ENCODE assay signal across 26 cellular contexts in genomic region chr10:51815723-51816122, GRCh38.
A peak's percentile ranks its signal among the peaks of the same experiment; 100 is the strongest.
DNase-seq lines count a peak whose midpoint lies in the region; ATAC-seq and TF ChIP-seq lines count a peak whose summit lies in the region.
"Had no signal": no experiment of that assay in that cellular context is flagged by ENCODE, and none has a peak within 500 bp of the region (broad histone marks: within the 10 kb centered on the region; RNA-seq: fewer than 3 reads in every experiment).

No MANE protein-coding gene starts in this region.

- H3K36me3 Mint-ChIP-seq in endodermal cell (ENCODE audit: low read depth), result no peaks in the 10 kb centered on the region
- no peaks in the 10 kb centered on the region for H3K36me3 Mint-ChIP-seq in CD8-positive, alpha-beta T cell
- H3K36me3 Mint-ChIP-seq: CD4-positive, CD25-positive, alpha-beta regulatory T cell; IgD-negative memory B cell had no signal

- DNase-seq in Ammon's horn (ENCODE audit: low spot score) (peak; percentile 4), WERI-Rb-1 (peak; percentile 8), endodermal cell (no peak), midbrain (lab: John Stamatoyannopoulos, UW) (peak; percentile 8), GM19240 (ENCODE audit: insufficient read length, low spot score) (no peak)
- no peak for DNase-seq in CD8-positive, alpha-beta T cell
- DNase-seq: 8988T; ACHN; CD4-positive, CD25-positive, alpha-beta regulatory T cell; GOT3; MM.1S; NCI-H1417 treated with DMSO at 0.1 percent for 48 hours; NCI-H1694 treated with DMSO at 0.1 percent for 48 hours; NCI-H2081; NCI-H2171 treated with DMSO at 0.1 percent for 48 hours; NCI-H345; NCI-H524; NCI-H774; SIG-M5 had no signal

- no peaks in the 10 kb centered on the region for H3K4me1 ChIP-seq in endodermal cell (ENCODE audit: control insufficient read depth, insufficient read depth, low read length)
- no peaks in the 10 kb centered on the region for H3K4me1 ChIP-seq in CD8-positive, alpha-beta T cell (ENCODE audit: insufficient read depth, low read length)

- POLR2A ChIA-PET in CD8-positive, alpha-beta T cell (lab: Charles Lee), result no interaction called here

- no peak overlapping the region for H3K9ac ChIP-seq in endodermal cell (ENCODE audit: extremely low read depth, low read length, poor library complexity, severe bottlenecking)
- H3K9ac ChIP-seq: KMS-11 had no signal

- ATAC-seq in GM18858 (IDR thresholded peaks at IDR 0.05; ENCODE audit: unreplicated experiment) (no peak), HG03520 (IDR thresholded peaks at IDR 0.05; ENCODE audit: unreplicated experiment) (no peak)
- no peak for ATAC-seq in CD8-positive, alpha-beta T cell
- ATAC-seq: HCT116 had no signal

- H3K27me3 ChIP-seq in WERI-Rb-1 (ENCODE audit: insufficient read depth, low read depth, severe bottlenecking) (no peaks in the 10 kb centered on the region), endodermal cell (ENCODE audit: control insufficient read depth, insufficient read depth, low read length, poor library complexity, severe bottlenecking) (peaks cover 17% of the 10 kb centered on the region)
- no peaks in the 10 kb centered on the region for H3K27me3 ChIP-seq in CD8-positive, alpha-beta T cell (ENCODE audit: insufficient read depth, low read length)

- intact Hi-C loops in CD8-positive, alpha-beta T cell (cut with DNase I, micrococcal nuclease), result no loop called here

- H3K9me3 Mint-ChIP-seq in endodermal cell, result peaks cover 1% of the 10 kb centered on the region
- no peaks in the 10 kb centered on the region for H3K9me3 Mint-ChIP-seq in CD8-positive, alpha-beta T cell
- H3K9me3 Mint-ChIP-seq: IgD-negative memory B cell had no signal

- H3K27ac Mint-ChIP-seq in endodermal cell, result no peak overlapping the region
- H3K27ac Mint-ChIP-seq in CD8-positive, alpha-beta T cell, result no peak overlapping the region
- H3K27ac Mint-ChIP-seq: IgD-negative memory B cell had no signal

- H3K27ac ChIP-seq in WERI-Rb-1 (peak overlapping the region; percentile 46), endodermal cell (ENCODE audit: low read depth, low read length) (peak overlapping the region; percentile 40)
- no peak overlapping the region for H3K27ac ChIP-seq in CD8-positive, alpha-beta T cell (ENCODE audit: low read depth, low read length)
- H3K27ac ChIP-seq: HL-60, KMS-11, SK-N-MC had no signal

- no peak overlapping the region for H3K4me3 Mint-ChIP-seq in endodermal cell
- H3K4me3 Mint-ChIP-seq in CD8-positive, alpha-beta T cell, result no peak overlapping the region
- H3K4me3 Mint-ChIP-seq: CD4-positive, CD25-positive, alpha-beta regulatory T cell; IgD-negative memory B cell had no signal

- H3K36me3 ChIP-seq in WERI-Rb-1 (no peaks in the 10 kb centered on the region), endodermal cell (ENCODE audit: control insufficient read depth, insufficient read depth, low read length) (no peaks in the 10 kb centered on the region)
- no peaks in the 10 kb centered on the region for H3K36me3 ChIP-seq in CD8-positive, alpha-beta T cell (ENCODE audit: insufficient read depth, low read length)

- CTCF ChIA-PET in CD8-positive, alpha-beta T cell (lab: Charles Lee), result no interaction called here

- H3K9me3 ChIP-seq in WERI-Rb-1 (ENCODE audit: severe bottlenecking), result no peaks in the 10 kb centered on the region
- no peaks in the 10 kb centered on the region for H3K9me3 ChIP-seq in endodermal cell (ENCODE audit: control insufficient read depth, low read length)
- H3K9me3 ChIP-seq in CD8-positive, alpha-beta T cell (ENCODE audit: low read length), result no peaks in the 10 kb centered on the region

- H3K4me3 ChIP-seq in WERI-Rb-1 (ENCODE audit: low read depth, low read length) (peak overlapping the region; percentile 12; the same call in 1 of the 2 replicates), endodermal cell (ENCODE audit: low read length) (no peak overlapping the region)
- H3K4me3 ChIP-seq in CD8-positive, alpha-beta T cell (ENCODE audit: low read depth, low read length), result no peak overlapping the region
- H3K4me3 ChIP-seq: SK-N-MC had no signal

- TF ChIP-seq CTCF in WERI-Rb-1 (IDR thresholded peaks at IDR 0.05; ENCODE audit: low read depth, low read length) (no peak), endodermal cell (conservative IDR thresholded peaks at IDR 0.05) (no peak)
- TF ChIP-seq CTCF in CD8-positive, alpha-beta T cell (IDR thresholded peaks at IDR 0.05), result no peak

- WGBS in endodermal cell (ENCODE audit: insufficient coverage in 1 of 2, insufficient read length in 1 of 2), 2 experiments, result 100% methylated on average over 2 of the region's 2 CpGs; no CpG with 5 or more reads in 1 of the 2 experiments

- peaks cover 9% of the 10 kb centered on the region for H3K27me3 Mint-ChIP-seq in endodermal cell (ENCODE audit: insufficient read depth)
- H3K27me3 Mint-ChIP-seq in CD8-positive, alpha-beta T cell (ENCODE audit: low read depth), result no peaks in the 10 kb centered on the region
- H3K27me3 Mint-ChIP-seq: CD4-positive, CD25-positive, alpha-beta regulatory T cell; IgD-negative memory B cell had no signal

- H3K4me1 Mint-ChIP-seq in endodermal cell, result peaks cover 10% of the 10 kb centered on the region
- no peaks in the 10 kb centered on the region for H3K4me1 Mint-ChIP-seq in CD8-positive, alpha-beta T cell (ENCODE audit: low read depth)
- H3K4me1 Mint-ChIP-seq: CD4-positive, CD25-positive, alpha-beta regulatory T cell; IgD-negative memory B cell had no signal

Comparison
In these comparisons a context has a peak if more than half of its experiments do, and no peak if none do; other contexts are left out.
1. DNase-seq: peak in Ammon's horn (single experiment), WERI-Rb-1 (single experiment) and midbrain (single experiment); none in endodermal cell (single experiment), CD8-positive, alpha-beta T cell (0 of 7) and GM19240 (single experiment).